Comparison of ENCODE assay signal across 10 cellular contexts in the genomic region with DNA sequence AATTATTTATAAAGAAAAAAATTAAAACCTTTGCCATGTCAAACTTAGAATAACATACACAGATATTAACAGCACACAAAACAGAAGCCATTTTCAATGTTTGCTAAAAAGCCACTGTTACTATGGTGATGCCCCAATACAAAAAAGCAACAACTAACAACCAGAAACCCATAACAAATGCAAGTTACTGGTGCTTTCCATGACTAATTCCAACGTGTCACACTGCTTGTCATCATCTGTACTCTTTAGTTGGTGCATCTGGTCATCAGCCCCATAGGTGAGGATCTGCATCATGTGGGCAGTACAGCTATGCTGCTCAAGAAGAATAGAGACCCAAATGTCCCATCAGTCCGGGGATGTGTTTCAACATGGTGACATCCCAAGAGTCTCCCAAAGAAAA. TPM values are rescaled to one million over a fixed set of nuclear protein-coding genes. Genes with fewer than 3 reads are reported as not detected.
A peak's percentile ranks its signal among the peaks of the same experiment; 100 is the strongest.
DNase-seq lines count a peak whose midpoint lies in the region; ATAC-seq, FAIRE-seq and TF ChIP-seq lines count a peak whose summit lies in the region.
"Had no signal": no experiment of that assay in that cellular context is flagged by ENCODE, and none has a peak within 500 bp of the region (broad histone marks: within the 10 kb centered on the region; RNA-seq: fewer than 3 reads in every experiment).

No MANE protein-coding gene starts in this region.

- H3K4me3 ChIP-seq in kidney (ENCODE audit: low read length in 2 of 2), result no peak overlapping the region
- no peak overlapping the region for H3K4me3 ChIP-seq in WERI-Rb-1 (ENCODE audit: low read depth, low read length)
- H3K4me3 ChIP-seq: cardiac muscle cell had no signal

- no peaks in the 10 kb centered on the region for H3K9me3 Mint-ChIP-seq in activated T-helper 1 cell treated with anti-CD3 and anti-CD28 coated beads, Interleukin-12 subunit alpha, Interleukin-12 subunit beta, Interleukin-2, Interleukin-4 antibody, amounts not matched to agents 30 ng/mL and 10 ng/mL and 1 ng/mL, durations not matched to agents 14 hours and 24 hours and 36 hours

- FAIRE-seq in kidney (lab: Jason Lieb, UNC), result no peak

- peak overlapping the region; percentile 92 for H3K27ac Mint-ChIP-seq in activated T-helper 1 cell treated with anti-CD3 and anti-CD28 coated beads, Interleukin-12 subunit alpha, Interleukin-12 subunit beta, Interleukin-2, Interleukin-4 antibody, amounts not matched to agents 30 ng/mL and 10 ng/mL and 1 ng/mL, durations not matched to agents 14 hours and 24 hours and 36 hours

- DNase-seq in GF-D8 (lab: John Stamatoyannopoulos, UW), result peak; percentile 7
- DNase-seq in activated T-helper 1 cell treated with anti-CD3 and anti-CD28 coated beads, Interleukin-12 subunit alpha, Interleukin-12 subunit beta, Interleukin-2, Interleukin-4 antibody, amounts not matched to agents 30 ng/mL and 10 ng/mL and 1 ng/mL, durations not matched to agents 14 hours and 24 hours and 36 hours (ENCODE audit: low spot score), result peak; percentile 44
- DNase-seq in lung microvascular endothelial cell (ENCODE audit: low read depth in 2 of 2), result peak; percentile 6 to 28
- DNase-seq in kidney, result no peak
- no peak for DNase-seq in WERI-Rb-1
- DNase-seq: GDM1, hippocampal formation had no signal

- peak overlapping the region; percentile 45 for H3K4me3 Mint-ChIP-seq in activated T-helper 1 cell treated with anti-CD3 and anti-CD28 coated beads, Interleukin-12 subunit alpha, Interleukin-12 subunit beta, Interleukin-2, Interleukin-4 antibody, amounts not matched to agents 30 ng/mL and 10 ng/mL and 1 ng/mL, durations not matched to agents 14 hours and 24 hours and 36 hours

- TF ChIP-seq CTCF in kidney (IDR thresholded peaks at IDR 0.05; ENCODE audit: borderline replicate concordance, extremely low read depth, insufficient read depth) (no peak), WERI-Rb-1 (IDR thresholded peaks at IDR 0.05; ENCODE audit: low read depth, low read length) (no peak)

- ATAC-seq in HG03378 (IDR thresholded peaks at IDR 0.05; ENCODE audit: unreplicated experiment) (peak; percentile 49), HG02623 (IDR thresholded peaks at IDR 0.05; ENCODE audit: unreplicated experiment) (no peak)

- H3K27ac ChIP-seq in kidney (ENCODE audit: low read depth in 2 of 2, low read length in 2 of 2) (no peak overlapping the region), WERI-Rb-1 (no peak overlapping the region)
- H3K27ac ChIP-seq: cardiac muscle cell had no signal

- H3K9me3 ChIP-seq in kidney (ENCODE audit: control insufficient read depth in 1 of 2, low read length in 2 of 2) (no peaks in the 10 kb centered on the region), WERI-Rb-1 (ENCODE audit: severe bottlenecking) (no peaks in the 10 kb centered on the region)

- H3K4me1 ChIP-seq in kidney (ENCODE audit: control insufficient read depth in 1 of 2, insufficient read depth in 1 of 2, low read depth in 1 of 2, low read length in 2 of 2), result no peaks in the 10 kb centered on the region

- peaks cover 62% of the 10 kb centered on the region for H3K4me1 Mint-ChIP-seq in activated T-helper 1 cell treated with anti-CD3 and anti-CD28 coated beads, Interleukin-12 subunit alpha, Interleukin-12 subunit beta, Interleukin-2, Interleukin-4 antibody, amounts not matched to agents 30 ng/mL and 10 ng/mL and 1 ng/mL, durations not matched to agents 14 hours and 24 hours and 36 hours (ENCODE audit: low read depth)

- no peak overlapping the region for H3K9ac ChIP-seq in kidney (ENCODE audit: low read length in 2 of 2)

- intact Hi-C loops in activated T-helper 1 cell treated with anti-CD3 and anti-CD28 coated beads, Interleukin-12 subunit alpha, Interleukin-12 subunit beta, Interleukin-2, Interleukin-4 antibody, amounts not matched to agents 30 ng/mL and 10 ng/mL and 1 ng/mL, durations not matched to agents 14 hours and 24 hours and 36 hours (cut with micrococcal nuclease), result loop anchor here (1.0 to 10.0 kb wide), 9 partner anchors 15 to 911 kb away; partner anchors contain the start of genes COPS2, DTWD1 and FAM227B
- intact Hi-C loops in kidney (cut with DNase I), result no loop called here

- no peaks in the 10 kb centered on the region for H3K27me3 ChIP-seq in WERI-Rb-1 (ENCODE audit: insufficient read depth, low read depth, severe bottlenecking)

- H3K36me3 ChIP-seq in kidney (ENCODE audit: control insufficient read depth in 1 of 2, insufficient read depth in 2 of 2, low read length in 2 of 2), result no peaks in the 10 kb centered on the region
- H3K36me3 ChIP-seq in WERI-Rb-1, result no peaks in the 10 kb centered on the region
- H3K36me3 ChIP-seq: cardiac muscle cell had no signal

- H3K27me3 Mint-ChIP-seq in activated T-helper 1 cell treated with anti-CD3 and anti-CD28 coated beads, Interleukin-12 subunit alpha, Interleukin-12 subunit beta, Interleukin-2, Interleukin-4 antibody, amounts not matched to agents 30 ng/mL and 10 ng/mL and 1 ng/mL, durations not matched to agents 14 hours and 24 hours and 36 hours (ENCODE audit: insufficient read depth), result no peaks in the 10 kb centered on the region

- H3K36me3 Mint-ChIP-seq in activated T-helper 1 cell treated with anti-CD3 and anti-CD28 coated beads, Interleukin-12 subunit alpha, Interleukin-12 subunit beta, Interleukin-2, Interleukin-4 antibody, amounts not matched to agents 30 ng/mL and 10 ng/mL and 1 ng/mL, durations not matched to agents 14 hours and 24 hours and 36 hours (ENCODE audit: low read depth), result peaks cover 30% of the 10 kb centered on the region

RNA-seq across cellular contexts. Expression of gene ATP8B4, which starts 52.8 kb away (rescaled TPM):
- 49.7 and 52.9 TPM in 2 replicates for total RNA-seq in activated T-helper 1 cell treated with anti-CD3 and anti-CD28 coated beads, Interleukin-12 subunit alpha, Interleukin-12 subunit beta, Interleukin-2, Interleukin-4 antibody, amounts not matched to agents 30 ng/mL and 10 ng/mL and 1 ng/mL, durations not matched to agents 14 hours and 24 hours and 36 hours
- 0.44 and 3.6 TPM in 2 replicates for total RNA-seq in lung microvascular endothelial cell
- total RNA-seq in kidney, result 12.5 TPM
- polyA plus RNA-seq in kidney (ENCODE audit: insufficient read depth, low read depth, low replicate concordance), result 2.1 TPM

Comparison
In these comparisons a context has a peak if more than half of its experiments do, and no peak if none do; other contexts are left out.
1. DNase-seq: peak in GF-D8 (single experiment), activated T-helper 1 cell treated with anti-CD3 and anti-CD28 coated beads, Interleukin-12 subunit alpha, Interleukin-12 subunit beta, Interleukin-2, Interleukin-4 antibody, amounts not matched to agents 30 ng/mL and 10 ng/mL and 1 ng/mL, durations not matched to agents 14 hours and 24 hours and 36 hours (single experiment) and lung microvascular endothelial cell (2 of 2); none in kidney (single experiment) and WERI-Rb-1 (single experiment).